Comparison of ENCODE assay signal across 1 cellular context in genomic region chr13:22933571-22934181, GRCh38.
TF ChIP-seq lines count a peak whose summit lies in the region.

No MANE protein-coding gene starts in this region.

TF ChIP-seq in H1, 55 proteins besides CTCF, POLR2A, EP300 and RAD21 (continued from another document):
- TF ChIP-seq CHD7 (IDR thresholded peaks at IDR 0.05; ENCODE audit: insufficient replicate concordance, low read length) (no peak), RNF2 (IDR thresholded peaks at IDR 0.05; ENCODE audit: borderline replicate concordance, low read depth, low read length, missing control alignments, poor library complexity, severe bottlenecking) (no peak), RFX5 (IDR thresholded peaks at IDR 0.05; ENCODE audit: borderline replicate concordance, low read depth, low read length) (no peak), CBX5 (IDR thresholded peaks at IDR 0.05; ENCODE audit: low read depth, low read length) (no peak), KDM1A (IDR thresholded peaks at IDR 0.05; ENCODE audit: borderline replicate concordance, low read length) (no peak), CEBPB (IDR thresholded peaks at IDR 0.05; ENCODE audit: low read depth, low read length) (no peak), POLR2AphosphoS5 (IDR thresholded peaks at IDR 0.05; ENCODE audit: low read depth, low read length) (no peak), SUZ12 (IDR thresholded peaks at IDR 0.05; ENCODE audit: low read length) (no peak), HDAC6 (IDR thresholded peaks at IDR 0.05; ENCODE audit: low read depth, low read length) (no peak)
- TF ChIP-seq, protein P1, sequence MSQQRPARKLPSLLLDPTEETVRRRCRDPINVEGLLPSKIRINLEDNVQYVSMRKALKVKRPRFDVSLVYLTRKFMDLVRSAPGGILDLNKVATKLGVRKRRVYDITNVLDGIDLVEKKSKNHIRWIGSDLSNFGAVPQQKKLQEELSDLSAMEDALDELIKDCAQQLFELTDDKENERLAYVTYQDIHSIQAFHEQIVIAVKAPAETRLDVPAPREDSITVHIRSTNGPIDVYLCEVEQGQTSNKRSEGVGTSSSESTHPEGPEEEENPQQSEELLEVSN (IDR thresholded peaks at IDR 0.05): no peak
- TF ChIP-seq, protein P2, sequence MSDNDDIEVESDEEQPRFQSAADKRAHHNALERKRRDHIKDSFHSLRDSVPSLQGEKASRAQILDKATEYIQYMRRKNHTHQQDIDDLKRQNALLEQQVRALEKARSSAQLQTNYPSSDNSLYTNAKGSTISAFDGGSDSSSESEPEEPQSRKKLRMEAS (IDR thresholded peaks at IDR 0.05): no peak
